In genomic region chr6:125957845-125958244, GRCh38 we compare ENCODE assay signal across 8 cellular contexts. TPM values are rescaled to one million over a fixed set of nuclear protein-coding genes. Genes with fewer than 3 reads are reported as not detected.
A peak's percentile ranks its signal among the peaks of the same experiment; 100 is the strongest.
DNase-seq lines count a peak whose midpoint lies in the region; ATAC-seq, FAIRE-seq and TF ChIP-seq lines count a peak whose summit lies in the region.

No MANE protein-coding gene starts in this region.

- H3K27ac ChIP-seq in Karpas-422 (ENCODE audit: low read length), result peak overlapping the region; percentile 70
- H3K27ac ChIP-seq in GM12878 (ENCODE audit: control insufficient read depth, insufficient read depth), result peak overlapping the region; percentile 88; the same call in 1 of the 2 replicates
- H3K27ac ChIP-seq in layer of hippocampus (ENCODE audit: low read depth, low read length), result peak overlapping the region; percentile 95
- peak overlapping the region; percentile 96 for H3K27ac ChIP-seq in upper lobe of right lung
- no peak overlapping the region for H3K27ac ChIP-seq in mesendoderm (ENCODE audit: low read depth, low read length)

- H3K27ac Mint-ChIP-seq in stimulated activated effector memory CD8-positive, alpha-beta T cell treated with anti-CD3 and anti-CD28 coated beads, Interleukin-12 subunit alpha, Interleukin-12 subunit beta, amount 100 ng/mL, for 72 hours, result no peak overlapping the region

- no peak overlapping the region for H3K23ac ChIP-seq in mesendoderm (ENCODE audit: low read length)

- no peak overlapping the region for H4K8ac ChIP-seq in mesendoderm (ENCODE audit: low read depth, low read length)

- POLR2A ChIA-PET in GM12878 (lab: Charles Lee), result interaction anchor here (0.6 to 3.7 kb wide), 7 partner anchors 29 to 672 kb away, joined by 3 to 17 read pairs (median 6); partner anchors contain the start of genes NCOA7 and TRMT11

- H3K4me2 ChIP-seq in Karpas-422 (ENCODE audit: low read depth, low read length, poor library complexity, severe bottlenecking) (peak overlapping the region; percentile 97), GM12878 (ENCODE audit: control insufficient read depth, insufficient read depth) (peak overlapping the region; percentile 70), mesendoderm (ENCODE audit: low read length) (no peak overlapping the region)

- in situ Hi-C loops in GM12878 (cut with MboI), result loop anchor here (5.0 kb wide), 1 partner anchor 171 kb away; no protein-coding TSS in a partner anchor

- no peak overlapping the region for H3K4ac ChIP-seq in mesendoderm (ENCODE audit: low read depth, low read length)

- H2BK5ac ChIP-seq in mesendoderm (ENCODE audit: low read length), result no peak overlapping the region

- H4K20me1 ChIP-seq in Karpas-422 (ENCODE audit: insufficient read depth, low read depth, low read length) (no peaks in the 10 kb centered on the region), GM12878 (ENCODE audit: control insufficient read depth, insufficient read depth) (no peaks in the 10 kb centered on the region)

- TF ChIP-seq EP300 in GM12878 (IDR thresholded peaks at IDR 0.05; ENCODE audit: borderline replicate concordance in 1 of 2, control insufficient read depth in 1 of 2, low read depth in 2 of 2, low read length in 2 of 2), result no peak

- H3K4me3 ChIP-seq in Karpas-422 (ENCODE audit: low read length), result peak overlapping the region; percentile 96
- H3K4me3 ChIP-seq in GM12878, result peak overlapping the region; percentile 82; the same call in 1 of the 2 replicates
- peak overlapping the region; percentile 87 for H3K4me3 ChIP-seq in upper lobe of right lung
- no peak overlapping the region for H3K4me3 ChIP-seq in mesendoderm (ENCODE audit: low read length)

- H3K9me3 Mint-ChIP-seq in stimulated activated effector memory CD8-positive, alpha-beta T cell treated with anti-CD3 and anti-CD28 coated beads, Interleukin-12 subunit alpha, Interleukin-12 subunit beta, amount 100 ng/mL, for 72 hours, result no peaks in the 10 kb centered on the region

- no peak overlapping the region for H4K5ac ChIP-seq in mesendoderm (ENCODE audit: low read length)

- H3K36me3 Mint-ChIP-seq in stimulated activated effector memory CD8-positive, alpha-beta T cell treated with anti-CD3 and anti-CD28 coated beads, Interleukin-12 subunit alpha, Interleukin-12 subunit beta, amount 100 ng/mL, for 72 hours, result no peaks in the 10 kb centered on the region

- CTCF ChIA-PET in GM12878 (lab: Yijun Ruan, JAX), result interaction anchor here (0.7 to 15.3 kb wide), 26 partner anchors 9 to 765 kb away, joined by 3 to 505 read pairs (median 5); partner anchors contain the start of genes NCOA7 and TRMT11

- H3K56ac ChIP-seq in mesendoderm (ENCODE audit: low read length), result no peak overlapping the region

- DNase-seq in CD1c-positive myeloid dendritic cell (ENCODE audit: extremely low spot score) (peak; percentile 84), Karpas-422 (peak; percentile 62), GM12878 (ENCODE audit: low read depth, low spot score) (no peak), upper lobe of right lung (no peak), mesendoderm (no peak)
- DNase-seq in stimulated activated CD4-positive, alpha-beta T cell treated with anti-CD3 and anti-CD28 coated beads, Interleukin-1b, Interleukin-23, amount 100 ng/mL, for 48 hours, result no peak
- DNase-seq in stimulated activated effector memory CD8-positive, alpha-beta T cell treated with anti-CD3 and anti-CD28 coated beads, Interleukin-12 subunit alpha, Interleukin-12 subunit beta, amount 100 ng/mL, for 72 hours (ENCODE audit: low spot score in 2 of 2), result no peak

- SMC1A ChIA-PET in GM12878 (lab: Charles Lee; ENCODE audit: uncharacterized antibody, unreplicated experiment), result interaction anchor here (0.9 to 9.8 kb wide), 22 partner anchors 9 to 280 kb away, joined by 3 to 179 read pairs (median 6); partner anchors contain the start of genes NCOA7 and TRMT11

- H2AK5ac ChIP-seq in mesendoderm (ENCODE audit: low read length), result no peak overlapping the region

- H3K9me3 ChIP-seq in Karpas-422 (ENCODE audit: low read length) (no peaks in the 10 kb centered on the region), GM12878 (replicated peaks; ENCODE audit: control insufficient read depth, insufficient read depth, low read length) (no peaks in the 10 kb centered on the region), upper lobe of right lung (no peaks in the 10 kb centered on the region)

- H3K79me2 ChIP-seq in Karpas-422 (ENCODE audit: low read length) (peaks cover 59% of the 10 kb centered on the region), GM12878 (ENCODE audit: control insufficient read depth, insufficient read depth, low read length) (peaks cover 17% of the 10 kb centered on the region), mesendoderm (ENCODE audit: control insufficient read depth, insufficient read depth, low read length) (no peaks in the 10 kb centered on the region)

- RAD21 ChIA-PET in GM12878 (lab: Charles Lee; ENCODE audit: unreplicated experiment), result interaction anchor here (0.8 to 6.2 kb wide), 15 partner anchors 13 to 176 kb away, joined by 3 to 91 read pairs (median 8); partner anchors contain the start of genes NCOA7 and TRMT11

- no peak for FAIRE-seq in GM12878 (lab: Jason Lieb, UNC)

- ATAC-seq in GM12878 (peak; percentile 56), upper lobe of right lung (peak; percentile 68)
- ATAC-seq in stimulated activated effector memory CD8-positive, alpha-beta T cell treated with anti-CD3 and anti-CD28 coated beads, Interleukin-12 subunit alpha, Interleukin-12 subunit beta, amount 100 ng/mL, for 72 hours, result no peak

- H2AFZ ChIP-seq in Karpas-422 (ENCODE audit: low read length) (no peak overlapping the region), GM12878 (ENCODE audit: control insufficient read depth, low read depth, low read length) (peak overlapping the region; percentile 97)

- H3K79me1 ChIP-seq in mesendoderm (ENCODE audit: low read length), result no peaks in the 10 kb centered on the region

- H3K27me3 ChIP-seq in Karpas-422 (ENCODE audit: low read length) (no peaks in the 10 kb centered on the region), GM12878 (replicated peaks in 1 of 2; ENCODE audit: control insufficient read depth in 2 of 2, insufficient read depth in 2 of 2, low read length in 1 of 2) (no peaks in the 10 kb centered on the region), layer of hippocampus (ENCODE audit: control insufficient read depth, insufficient read depth, low read length) (no peaks in the 10 kb centered on the region), upper lobe of right lung (no peaks in the 10 kb centered on the region), mesendoderm (ENCODE audit: insufficient read depth, low read length, poor library complexity) (no peaks in the 10 kb centered on the region)

- H3K18ac ChIP-seq in mesendoderm (ENCODE audit: low read length), result no peak overlapping the region

- H3K9ac ChIP-seq in Karpas-422 (ENCODE audit: low read length), result peak overlapping the region; percentile 97
- H3K9ac ChIP-seq in GM12878 (ENCODE audit: control insufficient read depth, insufficient read depth, low read length), result peak overlapping the region; percentile 91
- H3K9ac ChIP-seq in mesendoderm (ENCODE audit: low read length), result no peak overlapping the region

- no peak overlapping the region for H2BK120ac ChIP-seq in mesendoderm (ENCODE audit: low read depth, low read length)

- intact Hi-C loops in GM12878 (cut with micrococcal nuclease; ENCODE audit: unreplicated experiment) (loop anchor here (2.0 to 5.0 kb wide), 2 partner anchors 167 to 646 kb away; partner anchors contain the start of gene NCOA7), upper lobe of right lung (cut with DNase I) (loop anchor here (10.0 kb wide), 1 partner anchor 163 kb away; the partner anchor contains the start of gene NCOA7)

- H3K36me3 ChIP-seq in Karpas-422 (ENCODE audit: insufficient read depth, low read length), result 0 out of 2 replicates have a peak, but pooled peaks cover 7% of the 10 kb centered on the region
- no peaks in the 10 kb centered on the region for H3K36me3 ChIP-seq in GM12878 (ENCODE audit: control insufficient read depth in 2 of 2, insufficient read depth in 2 of 2, low read length in 1 of 2)
- no peaks in the 10 kb centered on the region for H3K36me3 ChIP-seq in upper lobe of right lung
- H3K36me3 ChIP-seq in mesendoderm (ENCODE audit: control insufficient read depth, insufficient read depth, low read length), result no peaks in the 10 kb centered on the region

- peaks cover 47% of the 10 kb centered on the region for H3K4me1 ChIP-seq in Karpas-422 (ENCODE audit: low read length)
- peaks cover 7% of the 10 kb centered on the region for H3K4me1 ChIP-seq in GM12878 (ENCODE audit: control insufficient read depth, insufficient read depth, low read length)
- peaks cover 23% of the 10 kb centered on the region for H3K4me1 ChIP-seq in upper lobe of right lung
- peaks cover 3% of the 10 kb centered on the region for H3K4me1 ChIP-seq in mesendoderm (ENCODE audit: control insufficient read depth, low read depth, low read length)

- 51% methylated on average over 4 of the region's 4 CpGs for WGBS in GM12878 (ENCODE audit: insufficient coverage, insufficient replicate concordance, low lambda C conversion rate, missing lambda C conversion rate)
- no CpG with 5 or more reads among the region's 4 CpGs for WGBS in mesendoderm (ENCODE audit: extremely low coverage, insufficient coverage, low lambda C conversion rate)

- H3K4me3 Mint-ChIP-seq in stimulated activated effector memory CD8-positive, alpha-beta T cell treated with anti-CD3 and anti-CD28 coated beads, Interleukin-12 subunit alpha, Interleukin-12 subunit beta, amount 100 ng/mL, for 72 hours, result no peak overlapping the region

- TF ChIP-seq POLR2A in GM12878 (IDR thresholded peaks at IDR 0.05; ENCODE audit: low read depth, low read length), result no peak

- BruUV-seq in GM12878 (replicated peaks; lab: Mats Ljungman, UMichigan), result TSS peak; percentile 65

- TF ChIP-seq CTCF in GM12878 (IDR thresholded peaks at IDR 0.05 in 2 of 3, conservative IDR thresholded peaks at IDR 0.05 in 1 of 3; ENCODE audit: control insufficient read depth in 2 of 3, extremely low read depth in 1 of 3, insufficient read depth in 1 of 3, low read depth in 3 of 3, low read length in 3 of 3) (no peak), upper lobe of right lung (IDR thresholded peaks at IDR 0.05) (no peak)

- no peak for TF ChIP-seq RAD21 in GM12878 (IDR thresholded peaks at IDR 0.05; ENCODE audit: insufficient read depth, low read depth, low read length)

- peaks cover 6% of the 10 kb centered on the region for H3K4me1 Mint-ChIP-seq in stimulated activated effector memory CD8-positive, alpha-beta T cell treated with anti-CD3 and anti-CD28 coated beads, Interleukin-12 subunit alpha, Interleukin-12 subunit beta, amount 100 ng/mL, for 72 hours

- H2BK15ac ChIP-seq in mesendoderm (replicated peaks; ENCODE audit: low read depth), result no peak overlapping the region

- H3K9me2 ChIP-seq in Karpas-422 (replicated peaks; ENCODE audit: insufficient read depth, low read length), result no peaks in the 10 kb centered on the region

RNA-seq across cellular contexts. Expression of gene HINT3, which starts 1.3 kb away (rescaled TPM):
- 16.5 and 22.0 TPM in 2 replicates for total RNA-seq in Karpas-422 (2014; rRNA removed; shearing (Covaris generic); ENCODE audit: low replicate concordance)
- 5.9 and 7.0 TPM in 2 replicates for total RNA-seq in GM12878 (2013; cell fraction: nucleolus; rRNA removed)
- 7.7 and 9.2 TPM in 2 replicates for total RNA-seq in GM12878 (2014; rRNA removed)
- 9.1 and 9.3 TPM in 2 replicates for total RNA-seq in GM12878 (2014; rRNA removed; fragmentation: Illumina TruSeq; extraction: Trizol)
- 6.6 and 7.0 TPM in 2 replicates for total RNA-seq in GM12878 (2021)
- polyA plus RNA-seq in GM12878 (2011; ENCODE audit: low read depth), result 3.3 TPM
- polyA plus RNA-seq in GM12878 (2011; rRNA removed), result 3.6 and 5.0 TPM in 2 replicates
- 2.4 and 3.0 TPM in 2 replicates for polyA plus RNA-seq in GM12878 (2011; cell fraction: cytosol; rRNA removed)
- 1.2 and 1.6 TPM in 2 replicates for polyA plus RNA-seq in GM12878 (2011; cell fraction: nucleus; rRNA removed)
- 8.8 and 9.1 TPM in 2 replicates for polyA plus RNA-seq in GM12878 (2012)
- polyA plus RNA-seq in GM12878 (2014; fragmentation: Illumina TruSeq; extraction: Trizol), result 7.1 and 9.3 TPM in 2 replicates
- 1 to 10 TPM in 1 of 2 experiments, under 1 TPM in 1; 0.72 to 1.4 TPM for polyA plus RNA-seq in GM12878 (2014; fragmentation: Nextera tagmentation; extraction: Ambion mirVana)
- polyA plus RNA-seq in GM12878 (2014; rRNA removed), result 4.1 TPM in 2 replicates
- 1 to 10 TPM; 5.2 to 5.7 TPM for polyA plus RNA-seq in GM12878 (2016; fragmentation: Nextera tagmentation; extraction: Ambion mirVana)
- polyA minus RNA-seq in GM12878 (2011; rRNA and poly(A)+ RNA removed), result 1.2 and 1.8 TPM in 2 replicates
- polyA minus RNA-seq in GM12878 (2011; cell fraction: cytosol; rRNA and poly(A)+ RNA removed), result 1.7 and 1.9 TPM in 2 replicates
- polyA minus RNA-seq in GM12878 (2011; cell fraction: nucleus; rRNA and poly(A)+ RNA removed), result 0.85 and 1.7 TPM in 2 replicates
- 27.9 TPM for total RNA-seq in upper lobe of right lung
- polyA plus RNA-seq in mesendoderm (2013, experiment 1 of 2), result 5.1 TPM
- polyA plus RNA-seq in mesendoderm (2013, experiment 2 of 2), result 5.2 TPM

RNA-seq across cellular contexts. Expression of gene TRMT11, which starts 28.5 kb away (rescaled TPM):
- total RNA-seq in Karpas-422 (2014; rRNA removed; shearing (Covaris generic); ENCODE audit: low replicate concordance), result 70.6 and 140 TPM in 2 replicates
- total RNA-seq in GM12878 (2013; cell fraction: nucleolus; rRNA removed), result 322 and 332 TPM in 2 replicates
- total RNA-seq in GM12878 (2014; rRNA removed) (43.4 and 47.8 TPM in 2 replicates), GM12878 (2014; rRNA removed; fragmentation: Illumina TruSeq; extraction: Trizol) (44.4 and 47.8 TPM in 2 replicates), GM12878 (2021) (32.6 and 34.0 TPM in 2 replicates), upper lobe of right lung (17.7 TPM)
- polyA plus RNA-seq in GM12878 (2011; ENCODE audit: low read depth), result 11.7 TPM
- polyA plus RNA-seq in GM12878 (2011; rRNA removed) (81.1 and 110 TPM in 2 replicates), GM12878 (2014; fragmentation: Illumina TruSeq; extraction: Trizol) (41.8 and 56.1 TPM in 2 replicates), GM12878 (2014; fragmentation: Nextera tagmentation; extraction: Ambion mirVana) (10 to 100 TPM; 56.8 to 72.4 TPM), GM12878 (2014; rRNA removed) (37.6 and 42.5 TPM in 2 replicates), GM12878 (2016; fragmentation: Nextera tagmentation; extraction: Ambion mirVana) (10 to 100 TPM; 42.2 to 44.0 TPM)
- polyA plus RNA-seq in GM12878 (2011; cell fraction: cytosol; rRNA removed), result 21.2 and 24.2 TPM in 2 replicates
- polyA plus RNA-seq in GM12878 (2011; cell fraction: nucleus; rRNA removed), result 134 and 171 TPM in 2 replicates
- 15.3 and 21.4 TPM in 2 replicates for polyA plus RNA-seq in GM12878 (2012)
- polyA minus RNA-seq in GM12878 (2011; rRNA and poly(A)+ RNA removed), result 69.6 and 104 TPM in 2 replicates
- 20.6 and 26.9 TPM in 2 replicates for polyA minus RNA-seq in GM12878 (2011; cell fraction: cytosol; rRNA and poly(A)+ RNA removed)
- polyA minus RNA-seq in GM12878 (2011; cell fraction: nucleus; rRNA and poly(A)+ RNA removed), result 141 and 174 TPM in 2 replicates
- 13.8 TPM for polyA plus RNA-seq in mesendoderm (2013, experiment 1 of 2)
- polyA plus RNA-seq in mesendoderm (2013, experiment 2 of 2), result 15.8 TPM

Comparison
In these comparisons a context has a peak if more than half of its experiments do, and no peak if none do; other contexts are left out.
1. DNase-seq: peak in CD1c-positive myeloid dendritic cell (single experiment) and Karpas-422 (single experiment); none in GM12878 (single experiment), upper lobe of right lung (single experiment), stimulated activated CD4-positive, alpha-beta T cell treated with anti-CD3 and anti-CD28 coated beads, Interleukin-1b, Interleukin-23, amount 100 ng/mL, for 48 hours (single experiment), stimulated activated effector memory CD8-positive, alpha-beta T cell treated with anti-CD3 and anti-CD28 coated beads, Interleukin-12 subunit alpha, Interleukin-12 subunit beta, amount 100 ng/mL, for 72 hours (0 of 2) and mesendoderm (single experiment).